In genomic region chr14:32027255-32027939, GRCh38 we compare ENCODE assay signal across 1 cellular context.
TF ChIP-seq lines count a peak whose summit lies in the region.

No MANE protein-coding gene starts in this region.

TF ChIP-seq in GM12878, 131 proteins besides CTCF, POLR2A, EP300 and RAD21 (continued from another document):
- TF ChIP-seq BCL3 (IDR thresholded peaks at IDR 0.05; ENCODE audit: borderline replicate concordance, insufficient read depth, low read depth, low read length, poor library complexity, severe bottlenecking) (no peak), NR2C1 (IDR thresholded peaks at IDR 0.05) (no peak), NR2F1 (conservative IDR thresholded peaks at IDR 0.05) (no peak), TCF3 (IDR thresholded peaks at IDR 0.05; ENCODE audit: borderline replicate concordance, insufficient read depth, low read depth, low read length) (no peak), TBL1XR1 (IDR thresholded peaks at IDR 0.05; ENCODE audit: low read depth, low read length) (no peak), ASH2L (IDR thresholded peaks at IDR 0.05; ENCODE audit: borderline replicate concordance, low read depth) (no peak), TCF12 (IDR thresholded peaks at IDR 0.05; ENCODE audit: low read depth, low read length) (no peak), NRF1 (conservative IDR thresholded peaks at IDR 0.05; ENCODE audit: low read depth, low read length) (no peak), ZBED1 (IDR thresholded peaks at IDR 0.05; ENCODE audit: borderline replicate concordance) (no peak)
